In genomic region chr19:17479325-17479791, GRCh38 we compare ENCODE assay signal across 13 cellular contexts. TPM values are rescaled to one million over a fixed set of nuclear protein-coding genes. Genes with fewer than 3 reads are reported as not detected.
DNase-seq lines count a peak whose midpoint lies in the region; FAIRE-seq and TF ChIP-seq lines count a peak whose summit lies in the region.
"Had no signal": no experiment of that assay in that cellular context is flagged by ENCODE, and none has a peak within 500 bp of the region (broad histone marks: within the 10 kb centered on the region; RNA-seq: fewer than 3 reads in every experiment).

No MANE protein-coding gene starts in this region.

- in situ Hi-C loops in HAP-1 (cut with MboI; ENCODE audit: low sequenced_read_pairs) = no loop called here

- CTCF ChIA-PET in HEK293 (lab: Yijun Ruan, JAX) = interaction anchor here (0.6 to 1.0 kb wide), 3 partner anchors 14 to 428 kb away, joined by 3 read pairs; no protein-coding TSS in a partner anchor

- no peak overlapping the region for H3K4me3 ChIP-seq in HEK293 (ENCODE audit: low read depth, low read length)
- H3K4me3 ChIP-seq in cardiac fibroblast (replicated peaks in 1 of 2; ENCODE audit: low read depth in 2 of 2, low read length in 2 of 2) = no peak overlapping the region
- no peak overlapping the region for H3K4me3 ChIP-seq in HAP-1
- H3K4me3 ChIP-seq: cardiac muscle cell, left lung, thoracic aorta had no signal

- no peak overlapping the region for H3K27ac ChIP-seq in HEK293 (ENCODE audit: extremely low read depth, low read depth, low read length)
- H3K27ac ChIP-seq: cardiac muscle cell, left lung, thoracic aorta had no signal

- FAIRE-seq in GM12892 (lab: Jason Lieb, UNC) = no peak

- POLR2A ChIA-PET in HEK293 (lab: Yijun Ruan, JAX) = no interaction called here

- TF ChIP-seq CTCF in HEK293 (tag by site-specific recombination; IDR thresholded peaks at IDR 0.05) = no peak
- no peak for TF ChIP-seq CTCF in cardiac fibroblast (IDR thresholded peaks at IDR 0.05; ENCODE audit: low read depth, low read length)

- TF ChIP-seq POLR2A in GM12892 (IDR thresholded peaks at IDR 0.05; ENCODE audit: low read depth, low read length) = no peak

- DNase-seq in AG08395 (ENCODE audit: low spot score) (peak; percentile 62), cardiac fibroblast (ENCODE audit: low read depth in 2 of 2) (peak; percentile 56 to 86), myocyte (ENCODE audit: low read depth) (peak; percentile 49), HAP-1 (ENCODE audit: low spot score in 2 of 2) (no peak), GM12892 (ENCODE audit: insufficient read length) (no peak), SHP77 (lab: John Stamatoyannopoulos, UW) (no peak), SW 1271 (lab: John Stamatoyannopoulos, UW) (no peak)
- DNase-seq: left lung, NCI-H1436 had no signal

- H3K9me3 ChIP-seq in HEK293 (ENCODE audit: control insufficient read depth, insufficient read depth, low read depth, low read length) (no peaks in the 10 kb centered on the region), HAP-1 (no peaks in the 10 kb centered on the region)
- H3K9me3 ChIP-seq: left lung, thoracic aorta had no signal

- H3K36me3 ChIP-seq in HEK293 (ENCODE audit: control insufficient read depth in 2 of 2, insufficient read depth in 1 of 2, low read length in 2 of 2) (no peaks in the 10 kb centered on the region), HAP-1 (replicated peaks) (no peaks in the 10 kb centered on the region)
- H3K36me3 ChIP-seq: cardiac muscle cell, left lung, thoracic aorta had no signal

- no peaks in the 10 kb centered on the region for H3K27me3 ChIP-seq in HAP-1 (ENCODE audit: low read depth)
- H3K27me3 ChIP-seq: cardiac muscle cell, left lung had no signal

- H3K4me1 ChIP-seq in HEK293 (ENCODE audit: control insufficient read depth, insufficient read depth, low read length) (no peaks in the 10 kb centered on the region), HAP-1 (no peaks in the 10 kb centered on the region)

TF ChIP-seq in HEK293, 187 proteins besides CTCF, POLR2A, EP300 and RAD21:
- TF ChIP-seq FEZF1 (tag by site-specific recombination; IDR thresholded peaks at IDR 0.05) = no peak
- TF ChIP-seq ZNF48 (tag by site-specific recombination; IDR thresholded peaks at IDR 0.05) = no peak
- no peak for TF ChIP-seq BCL11A (tag by site-specific recombination; IDR thresholded peaks at IDR 0.05; ENCODE audit: low read depth)
- no peak for TF ChIP-seq GLI2 (tag by site-specific recombination; IDR thresholded peaks at IDR 0.05; ENCODE audit: borderline replicate concordance, low read depth)
- TF ChIP-seq ZNF768 (tag by site-specific recombination; IDR thresholded peaks at IDR 0.05) = no peak
- TF ChIP-seq ZNF404 (tag by site-specific recombination; IDR thresholded peaks at IDR 0.05) = no peak
- peak; percentile 77 for TF ChIP-seq ZBTB17 (tag by site-specific recombination; IDR thresholded peaks at IDR 0.05)
- no peak for TF ChIP-seq ZNF112 (tag by site-specific recombination; IDR thresholded peaks at IDR 0.05)

RNA-seq across cellular contexts. Expression of gene SLC27A1, which starts 9.0 kb away (rescaled TPM):
- 35.8 and 41.3 TPM in 2 replicates for total RNA-seq in myocyte
- 29.9 TPM for polyA plus RNA-seq in myocyte (2012)
- polyA plus RNA-seq in GM12892 (2012; ENCODE audit: missing spikeins) = 1.4 TPM

RNA-seq across cellular contexts. Expression of gene NXNL1, which starts 18.6 kb away (rescaled TPM):
- not detected in 2 replicates for total RNA-seq in myocyte
- polyA plus RNA-seq in myocyte (2012) = not detected
- not detected for polyA plus RNA-seq in GM12892 (2012; ENCODE audit: missing spikeins)
- total RNA-seq: activated T-helper 1 cell treated with anti-CD3 and anti-CD28 coated beads, Interleukin-12 subunit alpha, Interleukin-12 subunit beta, Interleukin-2, Interleukin-4 antibody, amounts not matched to agents 30 ng/mL and 10 ng/mL and 1 ng/mL, durations not matched to agents 14 hours and 24 hours and 36 hours; cardiac muscle cell; left lung; thoracic aorta had no signal

RNA-seq across cellular contexts. Expression of gene TMEM221, which starts 30.9 kb away (rescaled TPM):
- total RNA-seq in myocyte = 0.31 and 2.6 TPM in 2 replicates
- 0.21 TPM for polyA plus RNA-seq in myocyte (2012)
- not detected for polyA plus RNA-seq in GM12892 (2012; ENCODE audit: missing spikeins)
- total RNA-seq: activated T-helper 1 cell treated with anti-CD3 and anti-CD28 coated beads, Interleukin-12 subunit alpha, Interleukin-12 subunit beta, Interleukin-2, Interleukin-4 antibody, amounts not matched to agents 30 ng/mL and 10 ng/mL and 1 ng/mL, durations not matched to agents 14 hours and 24 hours and 36 hours; left lung; thoracic aorta had no signal

RNA-seq across cellular contexts. Expression of gene PGLS, which starts 32.1 kb away (rescaled TPM):
- total RNA-seq in myocyte = 60.5 and 75.0 TPM in 2 replicates
- 120 TPM for polyA plus RNA-seq in myocyte (2012)
- polyA plus RNA-seq in GM12892 (2012; ENCODE audit: missing spikeins) = 37.2 TPM

RNA-seq across cellular contexts. Expression of gene MVB12A, which starts 59.5 kb away (rescaled TPM):
- 53.3 and 71.6 TPM in 2 replicates for total RNA-seq in myocyte
- polyA plus RNA-seq in myocyte (2012) = 52.9 TPM
- 13.6 TPM for polyA plus RNA-seq in GM12892 (2012; ENCODE audit: missing spikeins)

Comparison
In these comparisons a context has a peak if more than half of its experiments do, and no peak if none do; other contexts are left out.
1. DNase-seq: peak in AG08395 (single experiment), cardiac fibroblast (2 of 2) and myocyte (single experiment); none in HAP-1 (0 of 2), GM12892 (single experiment), SHP77 (0 of 2) and SW 1271 (0 of 2).